24 cellular contexts compared by ENCODE assay signal in the genomic region with DNA sequence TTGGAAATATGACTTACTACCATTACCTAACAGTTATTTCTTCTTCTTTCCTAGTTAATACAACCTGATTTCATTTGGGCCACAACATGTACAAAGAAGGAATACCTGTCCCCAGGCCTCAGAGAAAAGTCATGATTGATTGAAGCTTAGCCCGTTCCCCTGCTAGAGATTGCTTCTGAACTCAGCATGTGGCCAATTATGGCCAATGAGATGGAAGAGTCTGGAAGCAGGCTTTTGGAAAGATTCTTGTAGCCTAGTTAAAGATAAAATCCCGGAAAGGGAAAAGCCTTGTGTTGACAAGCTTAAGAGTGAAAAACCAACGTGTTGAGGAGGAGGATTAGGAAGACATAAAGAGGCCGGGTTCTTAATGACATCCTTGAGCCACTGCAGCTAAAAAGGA. TPM values are rescaled to one million over a fixed set of nuclear protein-coding genes. Genes with fewer than 3 reads are reported as not detected.
A peak's percentile ranks its signal among the peaks of the same experiment; 100 is the strongest.
DNase-seq lines count a peak whose midpoint lies in the region; ATAC-seq, FAIRE-seq and TF ChIP-seq lines count a peak whose summit lies in the region.
"Had no signal": no experiment of that assay in that cellular context is flagged by ENCODE, and none has a peak within 500 bp of the region (broad histone marks: within the 10 kb centered on the region; RNA-seq: fewer than 3 reads in every experiment).

No MANE protein-coding gene starts in this region.

- H3K27ac ChIP-seq in K562 (ENCODE audit: extremely low read depth, low read depth, low read length) = no peak overlapping the region
- H3K27ac ChIP-seq in neural progenitor cell = peak overlapping the region; percentile 25
- H3K27ac ChIP-seq: 22Rv1, A549, C4-2B, GM23248, HL-60 had no signal

- H3K9me3 Mint-ChIP-seq in neural progenitor cell = no peaks in the 10 kb centered on the region
- H3K9me3 Mint-ChIP-seq: CD4-positive, alpha-beta T cell; HFFc6 had no signal

- no peak overlapping the region for H3K4me3 ChIP-seq in K562
- no peak overlapping the region for H3K4me3 ChIP-seq in neural progenitor cell
- H3K4me3 ChIP-seq: A549, GM23248 had no signal

- H3F3A ChIP-seq in neural progenitor cell (ENCODE audit: low read depth) = peaks cover 10% of the 10 kb centered on the region

- no peak for TF ChIP-seq POLR2A in K562 (conservative IDR thresholded peaks at IDR 0.05)

- ATAC-seq in K562 (no peak), HG02870 (IDR thresholded peaks at IDR 0.05; ENCODE audit: unreplicated experiment) (no peak), HG02610 (IDR thresholded peaks at IDR 0.05; ENCODE audit: unreplicated experiment) (no peak)
- ATAC-seq: A549 had no signal

- H2AFZ ChIP-seq in K562 (ENCODE audit: low read depth, low read length) (no peak overlapping the region), neural progenitor cell (replicated peaks) (no peak overlapping the region)
- H2AFZ ChIP-seq: GM23248 had no signal

- H4K20me1 ChIP-seq in K562 (replicated peaks; ENCODE audit: control insufficient read depth, insufficient read depth, low read length) (no peaks in the 10 kb centered on the region), neural progenitor cell (ENCODE audit: low read depth) (no peaks in the 10 kb centered on the region)

- no peaks in the 10 kb centered on the region for H3K36me3 Mint-ChIP-seq in neural progenitor cell

- no peak for TF ChIP-seq RAD21 in K562 (CRISPR knock-in tag; conservative IDR thresholded peaks at IDR 0.05 in 1 of 2, IDR thresholded peaks at IDR 0.05 in 1 of 2)

- in situ Hi-C loops in K562 (cut with MboI) = no loop called here

- H3K9me1 ChIP-seq in K562 (ENCODE audit: control insufficient read depth, insufficient read depth, low read length) = no peaks in the 10 kb centered on the region

- H3K27me3 Mint-ChIP-seq in neural progenitor cell (ENCODE audit: insufficient read depth, low read depth) = peaks cover 7% of the 10 kb centered on the region

- no TSS peak for BruUV-seq in K562 (replicated peaks; lab: Mats Ljungman, UMichigan)

- peaks cover 6 to 31% of the 10 kb centered on the region in 2 experiments; a peak in 4 of 5 replicates for H3K4me1 ChIP-seq in K562 (replicated peaks in 1 of 2; ENCODE audit: control insufficient read depth in 2 of 2, insufficient read depth in 2 of 2, low read length in 2 of 2)
- H3K4me1 ChIP-seq in neural progenitor cell = peaks cover 10% of the 10 kb centered on the region
- H3K4me1 ChIP-seq: A549, Caco-2 had no signal

- H3K9ac ChIP-seq in K562 (ENCODE audit: insufficient read depth in 1 of 2, low read depth in 2 of 2, low read length in 2 of 2) (no peak overlapping the region), neural progenitor cell (no peak overlapping the region)
- H3K9ac ChIP-seq: GM23248 had no signal

- WGBS in K562 (ENCODE audit: insufficient coverage, low coverage, missing lambda C conversion rate) = 28% methylated on average over 4 of the region's 4 CpGs

- H3K27me3 ChIP-seq in K562 (ENCODE audit: control insufficient read depth in 2 of 2, insufficient read depth in 2 of 2, low read length in 2 of 2) (no peaks in the 10 kb centered on the region), neural progenitor cell (no peaks in the 10 kb centered on the region)

- TF ChIP-seq CTCF in K562 (IDR thresholded peaks at IDR 0.05 in 2 of 3, conservative IDR thresholded peaks at IDR 0.05 in 1 of 3; ENCODE audit: insufficient read depth in 2 of 3, low read depth in 1 of 3, low read length in 3 of 3) = no peak
- no peak for TF ChIP-seq CTCF in neural progenitor cell (IDR thresholded peaks at IDR 0.05)

- DNase-seq in NCI-H82 (lab: John Stamatoyannopoulos, UW) (peak; percentile 35), NCI-H82 treated with DMSO at 0.1 percent for 48 hours (lab: John Stamatoyannopoulos, UW; ENCODE audit: unreplicated experiment) (no peak), K562 (ENCODE audit: extremely low read depth in 1 of 4, low spot score in 3 of 4) (no peak), neural progenitor cell (ENCODE audit: low spot score) (peak; percentile 46), urothelium cell line (ENCODE audit: low spot score) (no peak)
- DNase-seq: AML-193; Caco-2; CD4-positive, alpha-beta T cell; GDM1; GM23248; HCEC 1CT; HFFc6; KBM-7 had no signal

- H3K9me3 ChIP-seq in K562 (replicated peaks; ENCODE audit: control insufficient read depth, insufficient read depth, low read depth, low read length) (no peaks in the 10 kb centered on the region), neural progenitor cell (ENCODE audit: low read depth) (no peaks in the 10 kb centered on the region)
- H3K9me3 ChIP-seq: A549, Caco-2 had no signal

- H3K4me2 ChIP-seq in K562 (ENCODE audit: insufficient read depth, low read length) (no peak overlapping the region), neural progenitor cell (peak overlapping the region; percentile 16)
- H3K4me2 ChIP-seq: A549 had no signal

- H3K79me2 ChIP-seq in K562 (ENCODE audit: control insufficient read depth, insufficient read depth, low read length) (no peaks in the 10 kb centered on the region), neural progenitor cell (ENCODE audit: low read depth) (no peaks in the 10 kb centered on the region)

- CTCF ChIA-PET in K562 (lab: Yijun Ruan, JAX; ENCODE audit: low intra/inter-chr PET ratio) = no interaction called here

- no peak overlapping the region for H3K4me3 Mint-ChIP-seq in neural progenitor cell
- H3K4me3 Mint-ChIP-seq: CD4-positive, alpha-beta T cell; HFFc6 had no signal

- no peak for TF ChIP-seq EP300 in K562 (IDR thresholded peaks at IDR 0.05; ENCODE audit: low read length)

- FAIRE-seq in K562 (lab: Jason Lieb, UNC) (no peak), urothelium cell line (lab: Jason Lieb, UNC) (no peak)
- FAIRE-seq: A549, D721Med, GM12892, GM18507, H54 had no signal

- no peak overlapping the region for H3K27ac Mint-ChIP-seq in neural progenitor cell
- H3K27ac Mint-ChIP-seq: CD4-positive, alpha-beta T cell; HFFc6 had no signal

- POLR2A ChIA-PET in K562 (lab: Yijun Ruan, JAX) = interaction anchor here (1.5 to 1.6 kb wide), 2 partner anchors 11 to 24 kb away, joined by 4 to 5 read pairs; partner anchors contain the start of gene BTBD1

- peaks cover 22% of the 10 kb centered on the region for H3K4me1 Mint-ChIP-seq in neural progenitor cell

- H3K36me3 ChIP-seq in K562 (ENCODE audit: control insufficient read depth, insufficient read depth, low read length) (no peaks in the 10 kb centered on the region), neural progenitor cell (no peaks in the 10 kb centered on the region)

- intact Hi-C loops in K562 (cut with micrococcal nuclease) = no loop called here

TF ChIP-seq in K562, 482 proteins besides CTCF, POLR2A, EP300 and RAD21 (continues in another document):
- TF ChIP-seq SUPT5H (IDR thresholded peaks at IDR 0.05) (no peak), USF2 (CRISPR knock-in tag; IDR thresholded peaks at IDR 0.05) (peak; percentile 51), SETDB1 (IDR thresholded peaks at IDR 0.05; ENCODE audit: low read length) (no peak), SMARCA4 (IDR thresholded peaks at IDR 0.05) (no peak), CHD4 (IDR thresholded peaks at IDR 0.05; ENCODE audit: insufficient read depth, insufficient replicate concordance, low read depth, low read length, poor library complexity, severe bottlenecking) (no peak)

RNA-seq across cellular contexts. Expression of gene TM6SF1, which starts 17.0 kb away (rescaled TPM):
- 3.2 and 5.4 TPM in 2 replicates for total RNA-seq in K562 (2011; cell fraction: chromatin; rRNA removed; ENCODE audit: low replicate concordance)
- 2.3 and 3.0 TPM in 2 replicates for total RNA-seq in K562 (2011; cell fraction: nucleolus; rRNA removed)
- total RNA-seq in K562 (2011; cell fraction: nucleoplasm; rRNA removed) = 1.7 and 2.9 TPM in 2 replicates
- 1.8 and 3.3 TPM in 2 replicates for total RNA-seq in K562 (2014; rRNA removed)
- 4.4 and 4.6 TPM in 2 replicates for total RNA-seq in K562 (2014; rRNA removed; fragmentation: Illumina TruSeq; extraction: Trizol)
- 1.1 and 1.3 TPM in 2 replicates for total RNA-seq in K562 (2015; rRNA removed; fragmentation: Illumina TruSeq; extraction: Trizol)
- total RNA-seq in K562 (2021) = 2.7 and 4.1 TPM in 2 replicates
- polyA plus RNA-seq in K562 (2011; rRNA removed) = 1.0 and 6.1 TPM in 2 replicates
- 0.34 and 2.9 TPM in 2 replicates for polyA plus RNA-seq in K562 (2011; cell fraction: cytosol; rRNA removed)
- 1.5 and 9.2 TPM in 2 replicates for polyA plus RNA-seq in K562 (2011; cell fraction: nucleus; rRNA removed)
- 2.7 and 34.9 TPM in 2 replicates for polyA plus RNA-seq in K562 (2012)
- 3.5 and 4.4 TPM in 2 replicates for polyA plus RNA-seq in K562 (2014; fragmentation: Illumina TruSeq; extraction: Trizol)
- 1 to 10 TPM; 5.2 to 5.6 TPM for polyA plus RNA-seq in K562 (2014; fragmentation: Nextera tagmentation; extraction: Ambion mirVana)
- polyA plus RNA-seq in K562 (2014; rRNA removed) = 2.9 and 4.5 TPM in 2 replicates
- 0.35 and 2.2 TPM in 2 replicates for polyA minus RNA-seq in K562 (2011; rRNA and poly(A)+ RNA removed)
- 1.0 TPM in 1 of 2 replicates, not detected in the other for polyA minus RNA-seq in K562 (2011; cell fraction: cytosol; rRNA and poly(A)+ RNA removed)
- polyA minus RNA-seq in K562 (2011; cell fraction: nucleus; rRNA and poly(A)+ RNA removed) = 0.54 and 4.1 TPM in 2 replicates
- not detected in 2 replicates for total RNA-seq in neural progenitor cell (ENCODE audit: low replicate concordance)
- total RNA-seq: Caco-2; CD4-positive, alpha-beta T cell; GM23248; HT1080 had no signal

RNA-seq across cellular contexts. Expression of gene BTBD1, which starts 23.4 kb away (rescaled TPM):
- 36.3 and 67.9 TPM in 2 replicates for total RNA-seq in K562 (2011; cell fraction: chromatin; rRNA removed; ENCODE audit: low replicate concordance)
- total RNA-seq in K562 (2011; cell fraction: nucleolus; rRNA removed) = 28.7 and 30.3 TPM in 2 replicates
- total RNA-seq in K562 (2011; cell fraction: nucleoplasm; rRNA removed) = 50.4 and 78.1 TPM in 2 replicates
- 89.1 and 90.4 TPM in 2 replicates for total RNA-seq in K562 (2014; rRNA removed)
- total RNA-seq in K562 (2014; rRNA removed; fragmentation: Illumina TruSeq; extraction: Trizol) = 97.6 and 107 TPM in 2 replicates
- 87.4 and 93.4 TPM in 2 replicates for total RNA-seq in K562 (2015; rRNA removed; fragmentation: Illumina TruSeq; extraction: Trizol)
- total RNA-seq in K562 (2021) = 75.8 and 77.3 TPM in 2 replicates
- 91.7 and 106 TPM in 2 replicates for polyA plus RNA-seq in K562 (2011; rRNA removed)
- 42.8 and 47.8 TPM in 2 replicates for polyA plus RNA-seq in K562 (2011; cell fraction: cytosol; rRNA removed)
- 32.2 and 50.2 TPM in 2 replicates for polyA plus RNA-seq in K562 (2011; cell fraction: nucleus; rRNA removed)
- 58.8 and 59.6 TPM in 2 replicates for polyA plus RNA-seq in K562 (2012)
- polyA plus RNA-seq in K562 (2014; fragmentation: Illumina TruSeq; extraction: Trizol) = 89.5 and 94.1 TPM in 2 replicates
- polyA plus RNA-seq in K562 (2014; fragmentation: Nextera tagmentation; extraction: Ambion mirVana) = 10 to 100 TPM; 19.4 to 27.2 TPM
- polyA plus RNA-seq in K562 (2014; rRNA removed) = 73.6 and 74.9 TPM in 2 replicates
- polyA minus RNA-seq in K562 (2011; rRNA and poly(A)+ RNA removed) = 134 and 142 TPM in 2 replicates
- 66.7 and 84.5 TPM in 2 replicates for polyA minus RNA-seq in K562 (2011; cell fraction: cytosol; rRNA and poly(A)+ RNA removed)
- 32.2 and 51.5 TPM in 2 replicates for polyA minus RNA-seq in K562 (2011; cell fraction: nucleus; rRNA and poly(A)+ RNA removed)
- 43.7 and 48.5 TPM in 2 replicates for total RNA-seq in neural progenitor cell (ENCODE audit: low replicate concordance)

Comparison
In these comparisons a context has a peak if more than half of its experiments do, and no peak if none do; other contexts are left out.
1. DNase-seq: peak in NCI-H82 (single experiment) and neural progenitor cell (single experiment); none in NCI-H82 treated with DMSO at 0.1 percent for 48 hours (single experiment), K562 (0 of 4) and urothelium cell line (single experiment).